Comparison of ENCODE assay signal across 22 cellular contexts in genomic region chr9:70159630-70160029, GRCh38.
DNase-seq lines count a peak whose midpoint lies in the region; ATAC-seq and TF ChIP-seq lines count a peak whose summit lies in the region.
"Had no signal": no experiment of that assay in that cellular context is flagged by ENCODE, and none has a peak within 500 bp of the region (broad histone marks: within the 10 kb centered on the region; RNA-seq: fewer than 3 reads in every experiment).

No MANE protein-coding gene starts in this region.

- H3K9ac ChIP-seq in rectal smooth muscle tissue (ENCODE audit: low read length) = no peak overlapping the region

- DNase-seq in Daoy (ENCODE audit: low read depth) (peak; percentile 54), HFFc6 (peak; percentile 74), cerebellar cortex (ENCODE audit: low spot score) (peak; percentile 58), dedifferentiated amniotic fluid mesenchymal stem cell (ENCODE audit: extremely low spot score) (no peak), T-helper 17 cell (no peak)
- DNase-seq: activated B cell treated with CpG ODN at 0.5 μM for 24 hours; activated CD4-positive, alpha-beta memory T cell treated with anti-CD3 and anti-CD28 coated beads, Interleukin-2, amount 10 ng/mL, durations not matched to agents 7 days and 5 days; activated naive CD4-positive, alpha-beta T cell treated with anti-CD3 and anti-CD28 coated beads, Interleukin-2, amount 10 ng/mL, durations not matched to agents 7 days and 5 days; CD4-positive, alpha-beta T cell; DMS53; kidney glomerular epithelial cell; mesendoderm; NCI-H1105 treated with DMSO at 0.1 percent for 48 hours; NCI-H748 treated with DMSO at 0.1 percent for 48 hours; SIG-M5 had no signal

- no peaks in the 10 kb centered on the region for H3K27me3 ChIP-seq in rectal smooth muscle tissue (ENCODE audit: control insufficient read depth, insufficient read depth, low read length)
- H3K27me3 ChIP-seq: ascending aorta, foreskin keratinocyte had no signal

- no peak for ATAC-seq in HG03520 (IDR thresholded peaks at IDR 0.05; ENCODE audit: unreplicated experiment)
- ATAC-seq in GM19351 (IDR thresholded peaks at IDR 0.05; ENCODE audit: unreplicated experiment) = no peak
- no peak for ATAC-seq in T-helper 17 cell
- ATAC-seq: foreskin keratinocyte had no signal

- H3K4me1 ChIP-seq in rectal smooth muscle tissue (ENCODE audit: control insufficient read depth, insufficient read depth, low read length) = peaks cover 21% of the 10 kb centered on the region

- H3K4me3 Mint-ChIP-seq in HFFc6 (no peak overlapping the region), T-helper 17 cell (no peak overlapping the region)
- H3K4me3 Mint-ChIP-seq: activated B cell treated with CpG ODN at 0.5 μM for 24 hours; activated CD4-positive, alpha-beta memory T cell treated with anti-CD3 and anti-CD28 coated beads, Interleukin-2, amount 10 ng/mL, durations not matched to agents 7 days and 5 days; activated naive CD4-positive, alpha-beta T cell treated with anti-CD3 and anti-CD28 coated beads, Interleukin-2, amount 10 ng/mL, durations not matched to agents 7 days and 5 days; CD4-positive, alpha-beta T cell; dendritic cell treated with granulocyte-macrophage colony-stimulating factor and Interleukin-4, amounts not matched to agents 40 ng/mL and 50 ng/mL, for 4 days; nephron had no signal

- H3K9me3 Mint-ChIP-seq in HFFc6 = no peaks in the 10 kb centered on the region
- H3K9me3 Mint-ChIP-seq: activated B cell treated with CpG ODN at 0.5 μM for 24 hours; activated CD4-positive, alpha-beta memory T cell treated with anti-CD3 and anti-CD28 coated beads, Interleukin-2, amount 10 ng/mL, durations not matched to agents 7 days and 5 days; activated naive CD4-positive, alpha-beta T cell treated with anti-CD3 and anti-CD28 coated beads, Interleukin-2, amount 10 ng/mL, durations not matched to agents 7 days and 5 days; CD4-positive, alpha-beta T cell; dendritic cell treated with granulocyte-macrophage colony-stimulating factor and Interleukin-4, amounts not matched to agents 40 ng/mL and 50 ng/mL, for 4 days; nephron had no signal

- H3K27ac ChIP-seq in rectal smooth muscle tissue (ENCODE audit: low read depth, low read length) = peak overlapping the region; percentile 57
- H3K27ac ChIP-seq: foreskin keratinocyte had no signal

- H3K27me3 Mint-ChIP-seq in HFFc6 (ENCODE audit: insufficient read depth) (peaks cover 3% of the 10 kb centered on the region), T-helper 17 cell (peaks cover 40% of the 10 kb centered on the region)
- H3K27me3 Mint-ChIP-seq: dendritic cell treated with granulocyte-macrophage colony-stimulating factor and Interleukin-4, amounts not matched to agents 40 ng/mL and 50 ng/mL, for 4 days had no signal

- H3K4me3 ChIP-seq in rectal smooth muscle tissue (ENCODE audit: low read length) = no peak overlapping the region
- H3K4me3 ChIP-seq: ascending aorta had no signal

- peaks cover 61% of the 10 kb centered on the region for H3K4me1 Mint-ChIP-seq in HFFc6 (ENCODE audit: low read depth)
- no peaks in the 10 kb centered on the region for H3K4me1 Mint-ChIP-seq in T-helper 17 cell
- H3K4me1 Mint-ChIP-seq: activated B cell treated with CpG ODN at 0.5 μM for 24 hours; activated CD4-positive, alpha-beta memory T cell treated with anti-CD3 and anti-CD28 coated beads, Interleukin-2, amount 10 ng/mL, durations not matched to agents 7 days and 5 days; activated naive CD4-positive, alpha-beta T cell treated with anti-CD3 and anti-CD28 coated beads, Interleukin-2, amount 10 ng/mL, durations not matched to agents 7 days and 5 days had no signal

- H3K36me3 Mint-ChIP-seq in HFFc6 (ENCODE audit: low read depth) = peaks cover 9% of the 10 kb centered on the region
- H3K36me3 Mint-ChIP-seq in T-helper 17 cell (ENCODE audit: low read depth) = peaks cover 2% of the 10 kb centered on the region
- H3K36me3 Mint-ChIP-seq: activated naive CD4-positive, alpha-beta T cell treated with anti-CD3 and anti-CD28 coated beads, Interleukin-2, amount 10 ng/mL, durations not matched to agents 7 days and 5 days had no signal

- H3K36me3 ChIP-seq in rectal smooth muscle tissue (ENCODE audit: control insufficient read depth, insufficient read depth, low read length) = peaks cover 2% of the 10 kb centered on the region
- H3K36me3 ChIP-seq: ascending aorta had no signal

- peak overlapping the region; percentile 71 for H3K27ac Mint-ChIP-seq in HFFc6
- H3K27ac Mint-ChIP-seq in T-helper 17 cell = no peak overlapping the region
- H3K27ac Mint-ChIP-seq: activated B cell treated with CpG ODN at 0.5 μM for 24 hours; activated CD4-positive, alpha-beta memory T cell treated with anti-CD3 and anti-CD28 coated beads, Interleukin-2, amount 10 ng/mL, durations not matched to agents 7 days and 5 days; activated naive CD4-positive, alpha-beta T cell treated with anti-CD3 and anti-CD28 coated beads, Interleukin-2, amount 10 ng/mL, durations not matched to agents 7 days and 5 days; CD4-positive, alpha-beta T cell; dendritic cell treated with granulocyte-macrophage colony-stimulating factor and Interleukin-4, amounts not matched to agents 40 ng/mL and 50 ng/mL, for 4 days had no signal

- no peak for TF ChIP-seq CTCF in HFFc6 (IDR thresholded peaks at IDR 0.05)

- no peaks in the 10 kb centered on the region for H3K9me3 ChIP-seq in T-helper 17 cell (ENCODE audit: control insufficient read depth, low read length, poor library complexity, severe bottlenecking)
- H3K9me3 ChIP-seq: ascending aorta had no signal

Comparison
In these comparisons a context has a peak if more than half of its experiments do, and no peak if none do; other contexts are left out.
1. DNase-seq: peak in Daoy (single experiment), HFFc6 (single experiment) and cerebellar cortex (single experiment); none in dedifferentiated amniotic fluid mesenchymal stem cell (single experiment) and T-helper 17 cell (0 of 3).